ENCODE assay signal across 8 cellular contexts in genomic region chr1:228068359-228068758, GRCh38.
"Had no signal": no experiment of that assay in that cellular context is flagged by ENCODE, and none has a peak within 500 bp of the region (broad histone marks: within the 10 kb centered on the region; RNA-seq: fewer than 3 reads in every experiment).

No MANE protein-coding gene starts in this region.

- H3K27ac ChIP-seq: HL-60, KMS-11 had no signal

- H3K9ac ChIP-seq: KMS-11 had no signal

- H3K4me2 ChIP-seq: KMS-11 had no signal

- ATAC-seq: HepG2, K562 had no signal

- FAIRE-seq: HepG2, HTR-8/SVneo, K562 had no signal

- DNase-seq: IMR-90, KBM-7, KG1 had no signal

- H3K4me3 ChIP-seq: K562 had no signal
